20 cellular contexts compared by ENCODE assay signal in genomic region chr6:122712093-122712863, GRCh38.
DNase-seq lines count a peak whose midpoint lies in the region; ATAC-seq and TF ChIP-seq lines count a peak whose summit lies in the region.
"Had no signal": no experiment of that assay in that cellular context is flagged by ENCODE, and none has a peak within 500 bp of the region (broad histone marks: within the 10 kb centered on the region; RNA-seq: fewer than 3 reads in every experiment).

No MANE protein-coding gene starts in this region.

- H3K4me1 Mint-ChIP-seq in chondrocyte (ENCODE audit: low read depth) = peaks cover 34% of the 10 kb centered on the region
- H3K4me1 Mint-ChIP-seq: stimulated activated effector memory CD8-positive, alpha-beta T cell treated with anti-CD3 and anti-CD28 coated beads, Interleukin-12 subunit alpha, Interleukin-12 subunit beta, amount 100 ng/mL, for 72 hours had no signal

- H3K4me3 ChIP-seq in OCI-LY3 (ENCODE audit: low read length) (no peak overlapping the region), neutrophil (ENCODE audit: low read depth in 1 of 2, low read length in 1 of 2) (no peak overlapping the region)
- H3K4me3 ChIP-seq: body of pancreas, gastrocnemius medialis, GM23338, right lobe of liver had no signal

- no peak overlapping the region for H3K4me3 Mint-ChIP-seq in chondrocyte (ENCODE audit: unreplicated experiment)
- H3K4me3 Mint-ChIP-seq: GM23338; stimulated activated effector memory CD8-positive, alpha-beta T cell treated with anti-CD3 and anti-CD28 coated beads, Interleukin-12 subunit alpha, Interleukin-12 subunit beta, amount 100 ng/mL, for 72 hours; WTC11 had no signal

- H2AFZ ChIP-seq in OCI-LY3 (ENCODE audit: low read depth, low read length) = no peak overlapping the region
- H2AFZ ChIP-seq: GM23338 had no signal

- H3K27ac ChIP-seq in OCI-LY3 (ENCODE audit: low read length) (no peak overlapping the region), neutrophil (peak overlapping the region; percentile 80), caudate nucleus (ENCODE audit: low read depth, low read length) (no peak overlapping the region)
- H3K27ac ChIP-seq: gastrocnemius medialis, right lobe of liver had no signal

- no peak overlapping the region for H3K9ac ChIP-seq in OCI-LY3 (ENCODE audit: low read length)

- DNase-seq in H4 (ENCODE audit: low spot score) = peak; percentile 3
- no peak for DNase-seq in chondrocyte (ENCODE audit: low spot score)
- no peak for DNase-seq in caudate nucleus (lab: John Stamatoyannopoulos, UW)
- DNase-seq: activated effector memory CD4-positive, alpha-beta T cell treated with anti-CD3 and anti-CD28 coated beads, Interleukin-2, amount 50 U/mL, for 16 hours; BE2C; body of pancreas; effector CD4-positive, alpha-beta T cell; gastrocnemius medialis; NCI-H1105; NCI-H226; right lobe of liver; SW 1271 had no signal

- no peaks in the 10 kb centered on the region for H4K20me1 ChIP-seq in OCI-LY3 (ENCODE audit: insufficient read depth, low read length)

- H3K4me1 ChIP-seq in OCI-LY3 (ENCODE audit: low read length) (peaks cover 26% of the 10 kb centered on the region), neutrophil (ENCODE audit: control insufficient read depth in 1 of 2, insufficient read depth in 1 of 2, low read depth in 1 of 2, low read length in 1 of 2) (peaks cover 35 to 49% of the 10 kb centered on the region in 2 experiments)
- H3K4me1 ChIP-seq: BE2C, gastrocnemius medialis, right lobe of liver had no signal

- peak overlapping the region; percentile 7 for H3K27ac Mint-ChIP-seq in chondrocyte (ENCODE audit: unreplicated experiment)
- H3K27ac Mint-ChIP-seq: GM23338; stimulated activated effector memory CD8-positive, alpha-beta T cell treated with anti-CD3 and anti-CD28 coated beads, Interleukin-12 subunit alpha, Interleukin-12 subunit beta, amount 100 ng/mL, for 72 hours; WTC11 had no signal

- H3K4me2 ChIP-seq in OCI-LY3 (ENCODE audit: low read length) = peak overlapping the region; percentile 3; the same call in 1 of the 2 replicates
- H3K4me2 ChIP-seq: GM23338 had no signal

- H3K9me3 ChIP-seq in OCI-LY3 (ENCODE audit: insufficient read depth, low read length) (no peaks in the 10 kb centered on the region), neutrophil (no peaks in the 10 kb centered on the region)
- H3K9me3 ChIP-seq: BE2C, body of pancreas, gastrocnemius medialis, right lobe of liver had no signal

- no peaks in the 10 kb centered on the region for H3K9me3 Mint-ChIP-seq in chondrocyte (ENCODE audit: low read depth)
- H3K9me3 Mint-ChIP-seq: GM23338; stimulated activated effector memory CD8-positive, alpha-beta T cell treated with anti-CD3 and anti-CD28 coated beads, Interleukin-12 subunit alpha, Interleukin-12 subunit beta, amount 100 ng/mL, for 72 hours; WTC11 had no signal

- H3K36me3 ChIP-seq in OCI-LY3 (replicated peaks; ENCODE audit: low read depth, low read length) = no peaks in the 10 kb centered on the region
- no peaks in the 10 kb centered on the region for H3K36me3 ChIP-seq in neutrophil
- H3K36me3 ChIP-seq: BE2C, gastrocnemius medialis, right lobe of liver had no signal

- H3K36me3 Mint-ChIP-seq in chondrocyte (ENCODE audit: low read depth) = no peaks in the 10 kb centered on the region
- H3K36me3 Mint-ChIP-seq: stimulated activated effector memory CD8-positive, alpha-beta T cell treated with anti-CD3 and anti-CD28 coated beads, Interleukin-12 subunit alpha, Interleukin-12 subunit beta, amount 100 ng/mL, for 72 hours; WTC11 had no signal

- H3K79me2 ChIP-seq in OCI-LY3 (ENCODE audit: low read length) = no peaks in the 10 kb centered on the region

- ATAC-seq in GM19395 (IDR thresholded peaks at IDR 0.05; ENCODE audit: unreplicated experiment) (no peak), GM18520 (IDR thresholded peaks at IDR 0.05; ENCODE audit: unreplicated experiment) (no peak), GM18519 (IDR thresholded peaks at IDR 0.05; ENCODE audit: low FRiP score, unreplicated experiment) (no peak)
- ATAC-seq: body of pancreas; gastrocnemius medialis; GM23338; stimulated activated effector memory CD8-positive, alpha-beta T cell treated with anti-CD3 and anti-CD28 coated beads, Interleukin-12 subunit alpha, Interleukin-12 subunit beta, amount 100 ng/mL, for 72 hours; WTC11 had no signal

- H3K27me3 ChIP-seq in OCI-LY3 (ENCODE audit: low read depth, low read length) (no peaks in the 10 kb centered on the region), neutrophil (no peaks in the 10 kb centered on the region)
- H3K27me3 ChIP-seq: BE2C, body of pancreas, gastrocnemius medialis, right lobe of liver had no signal

- TF ChIP-seq CTCF in OCI-LY3 (IDR thresholded peaks at IDR 0.05; ENCODE audit: low read depth, low read length) (no peak), chondrocyte (IDR thresholded peaks at IDR 0.05) (no peak), neutrophil (IDR thresholded peaks at IDR 0.05) (no peak)

- H3K27me3 Mint-ChIP-seq in chondrocyte (ENCODE audit: low read depth) = no peaks in the 10 kb centered on the region
